ENCODE assay signal across 10 cellular contexts in genomic region chr15:34739346-34739745, GRCh38. TPM values are rescaled to one million over a fixed set of nuclear protein-coding genes. Genes with fewer than 3 reads are reported as not detected.
"Had no signal": no experiment of that assay in that cellular context is flagged by ENCODE, and none has a peak within 500 bp of the region (broad histone marks: within the 10 kb centered on the region; RNA-seq: fewer than 3 reads in every experiment).

No MANE protein-coding gene starts in this region.

- DNase-seq: IMR-90, KBM-7, KG1 had no signal

- H3K9ac ChIP-seq: KMS-11 had no signal

- ATAC-seq: HepG2 had no signal

- FAIRE-seq: HepG2, HTR-8/SVneo had no signal

- H3K4me2 ChIP-seq: KMS-11 had no signal

- H3K27ac ChIP-seq: HL-60, KMS-11 had no signal

RNA-seq across cellular contexts. Expression of gene GJD2, which starts 15.5 kb away (rescaled TPM):
- total RNA-seq: HepG2, HT-29, HT1080, IMR-90 had no signal
- polyA plus RNA-seq: HepG2, IgD-negative memory B cell, IMR-90 had no signal

RNA-seq across cellular contexts. Expression of gene ACTC1, which starts 56.0 kb away (rescaled TPM):
- total RNA-seq: HepG2, HT-29, HT1080 had no signal
- polyA plus RNA-seq: HepG2, IgD-negative memory B cell had no signal
